In genomic region chr1:224784606-224785328, GRCh38 we compare ENCODE assay signal across 11 cellular contexts.
A peak's percentile ranks its signal among the peaks of the same experiment; 100 is the strongest.
DNase-seq lines count a peak whose midpoint lies in the region; ATAC-seq, FAIRE-seq and TF ChIP-seq lines count a peak whose summit lies in the region.
"Had no signal": no experiment of that assay in that cellular context is flagged by ENCODE, and none has a peak within 500 bp of the region (broad histone marks: within the 10 kb centered on the region; RNA-seq: fewer than 3 reads in every experiment).

No MANE protein-coding gene starts in this region.

- peaks cover 17% of the 10 kb centered on the region for H3K4me1 Mint-ChIP-seq in MCF 10A (ENCODE audit: insufficient read depth, unreplicated experiment)

- no peak overlapping the region for H3K4me3 ChIP-seq in fibroblast of mammary gland (ENCODE audit: control insufficient read depth, low read depth, low read length)

- CTCF ChIA-PET in MCF 10A (lab: Yijun Ruan, JAX), result interaction anchor here (0.9 to 1.6 kb wide), 3 partner anchors 140 to 373 kb away, joined by 3 to 7 read pairs (median 3); no protein-coding TSS in a partner anchor

- H3K9me3 Mint-ChIP-seq in MCF 10A (ENCODE audit: unreplicated experiment), result no peaks in the 10 kb centered on the region

- H3K27me3 Mint-ChIP-seq in MCF 10A (ENCODE audit: insufficient read depth, unreplicated experiment), result no peaks in the 10 kb centered on the region

- no peak overlapping the region for H3K4me3 Mint-ChIP-seq in MCF 10A (ENCODE audit: unreplicated experiment)

- no peaks in the 10 kb centered on the region for H3K36me3 Mint-ChIP-seq in MCF 10A (ENCODE audit: insufficient read depth, unreplicated experiment)

- peak; percentile 45 to 84 for DNase-seq in T47D (ENCODE audit: low read depth in 1 of 2, low spot score in 1 of 2)
- DNase-seq in MCF 10A (ENCODE audit: unreplicated experiment), result no peak
- DNase-seq in RPMI7951 (ENCODE audit: low read depth), result peak; percentile 66
- DNase-seq in fibroblast of mammary gland (ENCODE audit: low read depth), result peak; percentile 85
- peak; percentile 32 for DNase-seq in urothelium cell line (ENCODE audit: low spot score)
- no peak for DNase-seq in NCI-H2196 treated with DMSO at 0.1 percent for 48 hours (lab: John Stamatoyannopoulos, UW; ENCODE audit: unreplicated experiment)
- no peak for DNase-seq in midbrain (lab: John Stamatoyannopoulos, UW)
- DNase-seq: ACHN; activated CD4-positive, alpha-beta T cell treated with anti-CD3 and anti-CD28 coated beads, Interleukin-2, amount 50 U/mL, for 1 hour had no signal

- POLR2A ChIA-PET in MCF 10A (lab: Yijun Ruan, JAX), result interaction anchor here (0.6 to 1.3 kb wide), 2 partner anchors 15 to 286 kb away, joined by 3 to 4 read pairs; no protein-coding TSS in a partner anchor

- in situ Hi-C loops in T47D (cut with HindIII; ENCODE audit: low pct_unique_long_range_greater_than_20kb, low sequenced_read_pairs), result no loop called here

- no peak for ATAC-seq in GM19395 (IDR thresholded peaks at IDR 0.05; ENCODE audit: unreplicated experiment)

- no TSS peak for BruUV-seq in MCF 10A (replicated peaks; lab: Mats Ljungman, UMichigan)

- H3K27ac Mint-ChIP-seq in MCF 10A (ENCODE audit: low read depth, unreplicated experiment), result no peak overlapping the region

- intact Hi-C loops in MCF 10A (cut with micrococcal nuclease), result no loop called here

- no peak for TF ChIP-seq CTCF in MCF 10A (IDR thresholded peaks at IDR 0.05; ENCODE audit: unreplicated experiment)
- TF ChIP-seq CTCF in fibroblast of mammary gland (conservative IDR thresholded peaks at IDR 0.05; ENCODE audit: control insufficient read depth, insufficient read depth, low read depth, low read length), result no peak

- FAIRE-seq in urothelium cell line (lab: Jason Lieb, UNC), result no peak
- FAIRE-seq: colon had no signal

Comparison
In these comparisons a context has a peak if more than half of its experiments do, and no peak if none do; other contexts are left out.
1. DNase-seq: peak in T47D (2 of 2), RPMI7951 (single experiment), fibroblast of mammary gland (single experiment) and urothelium cell line (single experiment); none in MCF 10A (single experiment), NCI-H2196 treated with DMSO at 0.1 percent for 48 hours (single experiment) and midbrain (single experiment).